Comparison of ENCODE assay signal across 8 cellular contexts in genomic region chr20:32407131-32407760, GRCh38. TPM values are rescaled to one million over a fixed set of nuclear protein-coding genes. Genes with fewer than 3 reads are reported as not detected.
A peak's percentile ranks its signal among the peaks of the same experiment; 100 is the strongest.
DNase-seq lines count a peak whose midpoint lies in the region; ATAC-seq, FAIRE-seq and TF ChIP-seq lines count a peak whose summit lies in the region.
"Not testable (repeated sequence)": the region's sequence is repeated elsewhere in the genome, so short reads cannot be mapped to it uniquely, and the experiment has no call there.

No MANE protein-coding gene starts in this region.

- peak; percentile 31 to 88 (median 72) for DNase-seq in CD8-positive, alpha-beta memory T cell
- DNase-seq in activated CD8-positive, alpha-beta memory T cell treated with anti-CD3 and anti-CD28 coated beads for 4 hours (ENCODE audit: low read depth in 2 of 2): peak; percentile 27 to 61
- not testable (repeated sequence) for DNase-seq in K562 (ENCODE audit: extremely low read depth in 1 of 4, low spot score in 3 of 4)
- DNase-seq in small intestine: peak; percentile 35
- DNase-seq in stimulated activated CD4-positive, alpha-beta T cell treated with anti-CD3 and anti-CD28 coated beads, TNF-alpha, amount 100 ng/mL, for 24 hours (ENCODE audit: low read depth in 3 of 3): peak; percentile 12 to 64 (median 38)
- peak in 1 of 2 donors; percentile 26 for DNase-seq in stimulated activated effector memory CD8-positive, alpha-beta T cell treated with anti-CD3 and anti-CD28 coated beads, Interleukin-12 subunit alpha, Interleukin-12 subunit beta, amount 100 ng/mL, for 72 hours (ENCODE audit: low spot score in 2 of 2)

- not testable (repeated sequence) for H3K27me3 Mint-ChIP-seq in CD8-positive, alpha-beta memory T cell; activated T-helper 17 cell treated with anti-CD3 and anti-CD28 coated beads, Interleukin-2, amount 50 U/mL, for 72 hours

- peaks cover 0 to 20% (median 1%) of the 10 kb centered on the region in 3 donors for H3K36me3 Mint-ChIP-seq in CD8-positive, alpha-beta memory T cell
- peaks cover 82% of the 10 kb centered on the region for H3K36me3 Mint-ChIP-seq in activated T-helper 17 cell treated with anti-CD3 and anti-CD28 coated beads, Interleukin-2, amount 50 U/mL, for 72 hours (ENCODE audit: low read depth)
- peaks cover 76% of the 10 kb centered on the region for H3K36me3 Mint-ChIP-seq in stimulated activated effector memory CD8-positive, alpha-beta T cell treated with anti-CD3 and anti-CD28 coated beads, Interleukin-12 subunit alpha, Interleukin-12 subunit beta, amount 100 ng/mL, for 72 hours

- ATAC-seq in activated CD4-positive, CD25-positive, alpha-beta regulatory T cell treated with anti-CD3 and anti-CD28 coated beads, Interleukin-2, amount 50 U/mL, for 24 hours: peak; percentile 95 to 97
- ATAC-seq in activated T-helper 17 cell treated with anti-CD3 and anti-CD28 coated beads, Interleukin-2, amount 50 U/mL, for 72 hours (replicated peaks): peak; percentile 95
- ATAC-seq in K562: not testable (repeated sequence)
- peak; percentile 98 for ATAC-seq in stimulated activated effector memory CD8-positive, alpha-beta T cell treated with anti-CD3 and anti-CD28 coated beads, Interleukin-12 subunit alpha, Interleukin-12 subunit beta, amount 100 ng/mL, for 72 hours

- BruUV-seq in K562 (replicated peaks; lab: Mats Ljungman, UMichigan): not testable (repeated sequence)

- 83% methylated on average over 9 of the region's 9 CpGs for WGBS in K562 (ENCODE audit: insufficient coverage, low coverage, missing lambda C conversion rate)
- 80 to 95% (median 83%) methylated on average over 9 of the region's 9 CpGs for WGBS in small intestine, 3 donors

- H3K27me3 ChIP-seq in CD8-positive, alpha-beta memory T cell (ENCODE audit: insufficient read depth, low read length, poor library complexity, severe bottlenecking); K562 (ENCODE audit: control insufficient read depth in 2 of 2, insufficient read depth in 2 of 2, low read length in 2 of 2); small intestine (ENCODE audit: control insufficient read depth in 2 of 2, insufficient read depth in 2 of 2, low read length in 2 of 2): not testable (repeated sequence)

- H3K36me3 ChIP-seq in CD8-positive, alpha-beta memory T cell (ENCODE audit: insufficient read depth, low read length); small intestine (ENCODE audit: control insufficient read depth in 2 of 2, insufficient read depth in 2 of 2, low read length in 2 of 2): not testable (repeated sequence)
- H3K36me3 ChIP-seq in K562 (ENCODE audit: control insufficient read depth, insufficient read depth, low read length): peaks cover 15% of the 10 kb centered on the region; the same call in 2 of the 3 replicates

- peak overlapping the region; percentile 42 to 99 (median 91) for H3K27ac Mint-ChIP-seq in CD8-positive, alpha-beta memory T cell
- H3K27ac Mint-ChIP-seq in activated T-helper 17 cell treated with anti-CD3 and anti-CD28 coated beads, Interleukin-2, amount 50 U/mL, for 72 hours: peak overlapping the region; percentile 4
- peak overlapping the region; percentile 69 for H3K27ac Mint-ChIP-seq in stimulated activated effector memory CD8-positive, alpha-beta T cell treated with anti-CD3 and anti-CD28 coated beads, Interleukin-12 subunit alpha, Interleukin-12 subunit beta, amount 100 ng/mL, for 72 hours

- peak overlapping the region; percentile 28 to 86 (median 75) for H3K4me3 Mint-ChIP-seq in CD8-positive, alpha-beta memory T cell
- peak overlapping the region; percentile 60 for H3K4me3 Mint-ChIP-seq in activated T-helper 17 cell treated with anti-CD3 and anti-CD28 coated beads, Interleukin-2, amount 50 U/mL, for 72 hours
- peak overlapping the region; percentile 47 for H3K4me3 Mint-ChIP-seq in stimulated activated effector memory CD8-positive, alpha-beta T cell treated with anti-CD3 and anti-CD28 coated beads, Interleukin-12 subunit alpha, Interleukin-12 subunit beta, amount 100 ng/mL, for 72 hours

- peak overlapping the region in 1 of 2 experiments; percentile 55; a peak in 1 of 4 replicates for H3K9ac ChIP-seq in K562 (ENCODE audit: insufficient read depth in 1 of 2, low read depth in 2 of 2, low read length in 2 of 2)

- H3K9me3 Mint-ChIP-seq in CD8-positive, alpha-beta memory T cell; activated T-helper 17 cell treated with anti-CD3 and anti-CD28 coated beads, Interleukin-2, amount 50 U/mL, for 72 hours; stimulated activated effector memory CD8-positive, alpha-beta T cell treated with anti-CD3 and anti-CD28 coated beads, Interleukin-12 subunit alpha, Interleukin-12 subunit beta, amount 100 ng/mL, for 72 hours: not testable (repeated sequence)

- not testable (repeated sequence) for TF ChIP-seq CTCF in K562 (IDR thresholded peaks at IDR 0.05 in 2 of 3, conservative IDR thresholded peaks at IDR 0.05 in 1 of 3; ENCODE audit: insufficient read depth in 2 of 3, low read depth in 1 of 3, low read length in 3 of 3)

- peaks cover 48% of the 10 kb centered on the region for H3K4me1 ChIP-seq in CD8-positive, alpha-beta memory T cell (ENCODE audit: insufficient read depth, low read length)
- H3K4me1 ChIP-seq in K562 (replicated peaks in 1 of 2; ENCODE audit: control insufficient read depth in 2 of 2, insufficient read depth in 2 of 2, low read length in 2 of 2): peaks cover 5 to 11% of the 10 kb centered on the region in 2 experiments
- H3K4me1 ChIP-seq in small intestine (ENCODE audit: control insufficient read depth in 2 of 2, insufficient read depth in 1 of 2, low read depth in 1 of 2, low read length in 1 of 2): not testable (repeated sequence)

- POLR2A ChIA-PET in CD8-positive, alpha-beta memory T cell (lab: Charles Lee): interaction anchor here (0.6 to 1.0 kb wide), 3 partner anchors 11 to 48 kb away, joined by 3 to 7 read pairs (median 4); no protein-coding TSS in a partner anchor
- POLR2A ChIA-PET in K562 (lab: Yijun Ruan, JAX): interaction anchor here (0.6 to 0.8 kb wide), 3 partner anchors 49 to 423 kb away, joined by 3 to 4 read pairs (median 3); partner anchors contain the start of gene ASXL1

- not testable (repeated sequence) for H3K4me3 ChIP-seq in CD8-positive, alpha-beta memory T cell (ENCODE audit: low read length); K562; small intestine (ENCODE audit: low read depth in 1 of 2, low read length in 2 of 2)

- H4K20me1 ChIP-seq in K562 (replicated peaks; ENCODE audit: control insufficient read depth, insufficient read depth, low read length): not testable (repeated sequence)

- not testable (repeated sequence) for H3K27ac ChIP-seq in CD8-positive, alpha-beta memory T cell (ENCODE audit: low read depth, low read length); K562 (ENCODE audit: extremely low read depth, low read depth, low read length); small intestine (ENCODE audit: low read depth in 1 of 2, low read length in 1 of 2)

- not testable (repeated sequence) for TF ChIP-seq RAD21 in K562 (CRISPR knock-in tag; conservative IDR thresholded peaks at IDR 0.05 in 1 of 2, IDR thresholded peaks at IDR 0.05 in 1 of 2)

- H3K9me3 ChIP-seq in CD8-positive, alpha-beta memory T cell (ENCODE audit: low read length); K562 (replicated peaks; ENCODE audit: control insufficient read depth, insufficient read depth, low read depth, low read length); small intestine (ENCODE audit: control insufficient read depth, low read depth): not testable (repeated sequence)

- TF ChIP-seq EP300 in K562 (IDR thresholded peaks at IDR 0.05; ENCODE audit: low read length): not testable (repeated sequence)

- not testable (repeated sequence) for H3K9me1 ChIP-seq in K562 (ENCODE audit: control insufficient read depth, insufficient read depth, low read length)

- not testable (repeated sequence) for H2AFZ ChIP-seq in K562 (ENCODE audit: low read depth, low read length)

- intact Hi-C loops in K562 (cut with micrococcal nuclease): not testable (repeated sequence)

- CTCF ChIA-PET in CD8-positive, alpha-beta memory T cell (lab: Charles Lee): interaction anchor here (1.1 kb wide), 1 partner anchor 11 kb away, joined by 5 read pairs; no protein-coding TSS in a partner anchor
- CTCF ChIA-PET in K562 (lab: Yijun Ruan, JAX; ENCODE audit: low intra/inter-chr PET ratio): not testable (repeated sequence)

- H3K79me2 ChIP-seq in K562 (ENCODE audit: control insufficient read depth, insufficient read depth, low read length): peaks cover 61% of the 10 kb centered on the region

- in situ Hi-C loops in K562 (cut with MboI): not testable (repeated sequence)

- not testable (repeated sequence) for FAIRE-seq in K562 (lab: Jason Lieb, UNC); small intestine (lab: Jason Lieb, UNC)

- H3K4me1 Mint-ChIP-seq in CD8-positive, alpha-beta memory T cell: peaks cover 53 to 60% (median 60%) of the 10 kb centered on the region in 3 donors
- H3K4me1 Mint-ChIP-seq in activated T-helper 17 cell treated with anti-CD3 and anti-CD28 coated beads, Interleukin-2, amount 50 U/mL, for 72 hours: peaks cover 30% of the 10 kb centered on the region
- peaks cover 44% of the 10 kb centered on the region for H3K4me1 Mint-ChIP-seq in stimulated activated effector memory CD8-positive, alpha-beta T cell treated with anti-CD3 and anti-CD28 coated beads, Interleukin-12 subunit alpha, Interleukin-12 subunit beta, amount 100 ng/mL, for 72 hours

- not testable (repeated sequence) for H3K4me2 ChIP-seq in K562 (ENCODE audit: insufficient read depth, low read length)

- TF ChIP-seq POLR2A in K562 (conservative IDR thresholded peaks at IDR 0.05): not testable (repeated sequence)

RNA-seq across cellular contexts. Expression of gene ASXL1, which starts 49.1 kb away (rescaled TPM):
- 100 to 1,000 TPM; 131 to 133 TPM for total RNA-seq in CD8-positive, alpha-beta memory T cell
- 19.8 TPM for polyA plus RNA-seq in CD8-positive, alpha-beta memory T cell
- 100 to 1,000 TPM; 164 to 232 TPM for total RNA-seq in activated T-helper 17 cell treated with anti-CD3 and anti-CD28 coated beads, Interleukin-2, amount 50 U/mL, for 72 hours
- 293 and 377 TPM in 2 replicates for total RNA-seq in K562 (2011; cell fraction: chromatin; rRNA removed; ENCODE audit: low replicate concordance)
- 176 and 183 TPM in 2 replicates for total RNA-seq in K562 (2011; cell fraction: nucleolus; rRNA removed)
- total RNA-seq in K562 (2011; cell fraction: nucleoplasm; rRNA removed): 261 and 321 TPM in 2 replicates
- total RNA-seq in K562 (2014; rRNA removed): 20.5 and 25.7 TPM in 2 replicates
- total RNA-seq in K562 (2014; rRNA removed; fragmentation: Illumina TruSeq; extraction: Trizol): 32.3 and 36.0 TPM in 2 replicates
- total RNA-seq in K562 (2015; rRNA removed; fragmentation: Illumina TruSeq; extraction: Trizol): 25.7 and 27.7 TPM in 2 replicates
- total RNA-seq in K562 (2021): 63.5 and 65.3 TPM in 2 replicates
- polyA plus RNA-seq in K562 (2011; rRNA removed): 48.7 and 56.4 TPM in 2 replicates
- polyA plus RNA-seq in K562 (2011; cell fraction: cytosol; rRNA removed): 23.8 and 39.3 TPM in 2 replicates
- polyA plus RNA-seq in K562 (2011; cell fraction: nucleus; rRNA removed): 222 and 235 TPM in 2 replicates
- 39.0 and 51.7 TPM in 2 replicates for polyA plus RNA-seq in K562 (2012)
- 45.1 and 48.7 TPM in 2 replicates for polyA plus RNA-seq in K562 (2014; fragmentation: Illumina TruSeq; extraction: Trizol)
- polyA plus RNA-seq in K562 (2014; fragmentation: Nextera tagmentation; extraction: Ambion mirVana): 1 to 10 TPM; 6.5 to 8.4 TPM
- polyA plus RNA-seq in K562 (2014; rRNA removed): 38.6 and 44.3 TPM in 2 replicates
- polyA minus RNA-seq in K562 (2011; rRNA and poly(A)+ RNA removed): 65.7 and 67.5 TPM in 2 replicates
- polyA minus RNA-seq in K562 (2011; cell fraction: cytosol; rRNA and poly(A)+ RNA removed): 23.8 and 28.4 TPM in 2 replicates
- polyA minus RNA-seq in K562 (2011; cell fraction: nucleus; rRNA and poly(A)+ RNA removed): 55.1 and 86.6 TPM in 2 replicates
- polyA plus RNA-seq in small intestine: 10 to 100 TPM; 16.8 to 21.1 (median 20.1) TPM

Comparison
In these comparisons a context has a peak if more than half of its experiments do, and no peak if none do; other contexts are left out.
1. H3K27ac Mint-ChIP-seq: peak in every context shown above with its lines; median percentile 91 in CD8-positive, alpha-beta memory T cell; 69 in stimulated activated effector memory CD8-positive, alpha-beta T cell treated with anti-CD3 and anti-CD28 coated beads, Interleukin-12 subunit alpha, Interleukin-12 subunit beta, amount 100 ng/mL, for 72 hours; 4 in activated T-helper 17 cell treated with anti-CD3 and anti-CD28 coated beads, Interleukin-2, amount 50 U/mL, for 72 hours.